Comparison of ENCODE assay signal across 2 cellular contexts in genomic region chr6:73586416-73586974, GRCh38.
TF ChIP-seq lines count a peak whose summit lies in the region.

No MANE protein-coding gene starts in this region.

TF ChIP-seq in SK-N-SH treated with all-trans-retinoic acid at 6 μM for 48 hours, 23 proteins besides CTCF, POLR2A, EP300 and RAD21:
- TF ChIP-seq PPARA (CRISPR knock-in tag; IDR thresholded peaks at IDR 0.05; ENCODE audit: borderline replicate concordance) (no peak), TOX (CRISPR knock-in tag; IDR thresholded peaks at IDR 0.05; ENCODE audit: borderline replicate concordance) (no peak), BACH2 (CRISPR knock-in tag; IDR thresholded peaks at IDR 0.05; ENCODE audit: borderline replicate concordance) (no peak), ZNF8 (CRISPR knock-in tag; IDR thresholded peaks at IDR 0.05) (no peak), ZFP30 (CRISPR knock-in tag; IDR thresholded peaks at IDR 0.05) (no peak), ISL1 (CRISPR knock-in tag; IDR thresholded peaks at IDR 0.05) (no peak), OSR1 (CRISPR knock-in tag; IDR thresholded peaks at IDR 0.05) (no peak), ZC3H10 (CRISPR knock-in tag; IDR thresholded peaks at IDR 0.05) (no peak), CSDC2 (CRISPR knock-in tag; IDR thresholded peaks at IDR 0.05) (no peak), RARB (CRISPR knock-in tag; IDR thresholded peaks at IDR 0.05) (no peak), GLIS3 (CRISPR knock-in tag; IDR thresholded peaks at IDR 0.05) (no peak), SNAI2 (CRISPR knock-in tag; IDR thresholded peaks at IDR 0.05) (no peak), CREB5 (CRISPR knock-in tag; IDR thresholded peaks at IDR 0.05; ENCODE audit: low read depth) (no peak)
- TF ChIP-seq, protein P1, sequence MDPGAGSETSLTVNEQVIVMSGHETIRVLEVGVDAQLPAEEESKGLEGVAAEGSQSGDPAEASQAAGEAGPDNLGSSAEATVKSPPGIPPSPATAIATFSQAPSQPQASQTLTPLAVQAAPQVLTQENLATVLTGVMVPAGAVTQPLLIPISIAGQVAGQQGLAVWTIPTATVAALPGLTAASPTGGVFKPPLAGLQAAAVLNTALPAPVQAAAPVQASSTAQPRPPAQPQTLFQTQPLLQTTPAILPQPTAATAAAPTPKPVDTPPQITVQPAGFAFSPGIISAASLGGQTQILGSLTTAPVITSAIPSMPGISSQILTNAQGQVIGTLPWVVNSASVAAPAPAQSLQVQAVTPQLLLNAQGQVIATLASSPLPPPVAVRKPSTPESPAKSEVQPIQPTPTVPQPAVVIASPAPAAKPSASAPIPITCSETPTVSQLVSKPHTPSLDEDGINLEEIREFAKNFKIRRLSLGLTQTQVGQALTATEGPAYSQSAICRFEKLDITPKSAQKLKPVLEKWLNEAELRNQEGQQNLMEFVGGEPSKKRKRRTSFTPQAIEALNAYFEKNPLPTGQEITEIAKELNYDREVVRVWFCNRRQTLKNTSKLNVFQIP (CRISPR knock-in tag; IDR thresholded peaks at IDR 0.05; ENCODE audit: borderline replicate concordance, low read depth), result no peak

TF ChIP-seq in GM12891, 5 proteins besides CTCF, POLR2A, EP300 and RAD21:
- TF ChIP-seq POLR2AphosphoS5 (IDR thresholded peaks at IDR 0.05; ENCODE audit: low read depth, low read length) (no peak), TAF1 (IDR thresholded peaks at IDR 0.05; ENCODE audit: low read depth, low read length) (no peak), SPI1 (IDR thresholded peaks at IDR 0.05; ENCODE audit: low read depth, low read length) (no peak), PAX5 (IDR thresholded peaks at IDR 0.05; ENCODE audit: insufficient read depth, low read length, severe bottlenecking) (no peak), POU2F2 (IDR thresholded peaks at IDR 0.05; ENCODE audit: low read depth, low read length) (no peak)
